8 cellular contexts compared by ENCODE assay signal in genomic region chr3:143443851-143444331, GRCh38.
A peak's percentile ranks its signal among the peaks of the same experiment; 100 is the strongest.
DNase-seq lines count a peak whose midpoint lies in the region; ATAC-seq and TF ChIP-seq lines count a peak whose summit lies in the region.

No MANE protein-coding gene starts in this region.

- peak overlapping the region; percentile 68 for H3K27ac Mint-ChIP-seq in activated T-helper 17 cell treated with anti-CD3 and anti-CD28 coated beads, Interleukin-2, amount 50 U/mL, for 72 hours

- H3K27me3 ChIP-seq in left ventricle myocardium inferior (ENCODE audit: low read depth) = no peaks in the 10 kb centered on the region

- H3K9me3 ChIP-seq in KOPT-K1 (ENCODE audit: insufficient read depth, low read length, poor library complexity, severe bottlenecking) (no peaks in the 10 kb centered on the region), left ventricle myocardium inferior (replicated peaks) (no peaks in the 10 kb centered on the region)

- H3K4me3 ChIP-seq in AG10803 (ENCODE audit: low read length) (no peak overlapping the region), left ventricle myocardium inferior (no peak overlapping the region)

- no peaks in the 10 kb centered on the region for H3K9me3 Mint-ChIP-seq in activated T-helper 17 cell treated with anti-CD3 and anti-CD28 coated beads, Interleukin-2, amount 50 U/mL, for 72 hours

- TF ChIP-seq POLR2A in GM18505 (IDR thresholded peaks at IDR 0.05; ENCODE audit: borderline replicate concordance, extremely low read depth, insufficient read depth, insufficient read length) = no peak

- peak; percentile 95 for DNase-seq in AG10803 (ENCODE audit: low read depth)
- DNase-seq in left ventricle myocardium inferior = no peak
- DNase-seq in stimulated activated CD4-positive, alpha-beta T cell treated with anti-CD3 and anti-CD28 coated beads, TNF-alpha, amount 100 ng/mL, for 48 hours (ENCODE audit: low read depth in 3 of 3) = peak in 2 of 3 donors; percentile 14 to 20
- no peak for DNase-seq in NCI-H1105 treated with DMSO at 0.1 percent for 48 hours (lab: John Stamatoyannopoulos, UW)
- DNase-seq in NCI-H2081 (lab: John Stamatoyannopoulos, UW) = no peak

- no peaks in the 10 kb centered on the region for H3K36me3 Mint-ChIP-seq in activated T-helper 17 cell treated with anti-CD3 and anti-CD28 coated beads, Interleukin-2, amount 50 U/mL, for 72 hours (ENCODE audit: low read depth)

- peaks cover 23% of the 10 kb centered on the region for H3K4me1 ChIP-seq in left ventricle myocardium inferior

- H3K36me3 ChIP-seq in KOPT-K1 (ENCODE audit: insufficient read depth, low read length) (no peaks in the 10 kb centered on the region), left ventricle myocardium inferior (no peaks in the 10 kb centered on the region)

- H3K27ac ChIP-seq in KOPT-K1 (ENCODE audit: low read depth, low read length, poor library complexity, severe bottlenecking) (peak overlapping the region; percentile 76), left ventricle myocardium inferior (replicated peaks) (peak overlapping the region; percentile 69)

- H3K4me1 Mint-ChIP-seq in activated T-helper 17 cell treated with anti-CD3 and anti-CD28 coated beads, Interleukin-2, amount 50 U/mL, for 72 hours = peaks cover 22% of the 10 kb centered on the region

- peak overlapping the region; percentile 58 for H3K4me3 Mint-ChIP-seq in activated T-helper 17 cell treated with anti-CD3 and anti-CD28 coated beads, Interleukin-2, amount 50 U/mL, for 72 hours

- intact Hi-C loops in left ventricle myocardium inferior (cut with micrococcal nuclease) = loop anchor here (10.0 kb wide), 1 partner anchor 139 kb away; no protein-coding TSS in a partner anchor

- H3K27me3 Mint-ChIP-seq in activated T-helper 17 cell treated with anti-CD3 and anti-CD28 coated beads, Interleukin-2, amount 50 U/mL, for 72 hours = no peaks in the 10 kb centered on the region

- peak; percentile 86 for ATAC-seq in activated T-helper 17 cell treated with anti-CD3 and anti-CD28 coated beads, Interleukin-2, amount 50 U/mL, for 72 hours (replicated peaks)
- no peak for ATAC-seq in GM18505 (IDR thresholded peaks at IDR 0.05; ENCODE audit: unreplicated experiment)

- TF ChIP-seq CTCF in AG10803 (conservative IDR thresholded peaks at IDR 0.05; ENCODE audit: low read length) (no peak), left ventricle myocardium inferior (IDR thresholded peaks at IDR 0.05; ENCODE audit: borderline replicate concordance) (no peak)

Comparison
In these comparisons a context has a peak if more than half of its experiments do, and no peak if none do; other contexts are left out.
1. DNase-seq: peak in AG10803 (single experiment) and stimulated activated CD4-positive, alpha-beta T cell treated with anti-CD3 and anti-CD28 coated beads, TNF-alpha, amount 100 ng/mL, for 48 hours (2 of 3); none in left ventricle myocardium inferior (single experiment), NCI-H1105 treated with DMSO at 0.1 percent for 48 hours (single experiment) and NCI-H2081 (0 of 2).